Comparison of ENCODE assay signal across 8 cellular contexts in the genomic region with DNA sequence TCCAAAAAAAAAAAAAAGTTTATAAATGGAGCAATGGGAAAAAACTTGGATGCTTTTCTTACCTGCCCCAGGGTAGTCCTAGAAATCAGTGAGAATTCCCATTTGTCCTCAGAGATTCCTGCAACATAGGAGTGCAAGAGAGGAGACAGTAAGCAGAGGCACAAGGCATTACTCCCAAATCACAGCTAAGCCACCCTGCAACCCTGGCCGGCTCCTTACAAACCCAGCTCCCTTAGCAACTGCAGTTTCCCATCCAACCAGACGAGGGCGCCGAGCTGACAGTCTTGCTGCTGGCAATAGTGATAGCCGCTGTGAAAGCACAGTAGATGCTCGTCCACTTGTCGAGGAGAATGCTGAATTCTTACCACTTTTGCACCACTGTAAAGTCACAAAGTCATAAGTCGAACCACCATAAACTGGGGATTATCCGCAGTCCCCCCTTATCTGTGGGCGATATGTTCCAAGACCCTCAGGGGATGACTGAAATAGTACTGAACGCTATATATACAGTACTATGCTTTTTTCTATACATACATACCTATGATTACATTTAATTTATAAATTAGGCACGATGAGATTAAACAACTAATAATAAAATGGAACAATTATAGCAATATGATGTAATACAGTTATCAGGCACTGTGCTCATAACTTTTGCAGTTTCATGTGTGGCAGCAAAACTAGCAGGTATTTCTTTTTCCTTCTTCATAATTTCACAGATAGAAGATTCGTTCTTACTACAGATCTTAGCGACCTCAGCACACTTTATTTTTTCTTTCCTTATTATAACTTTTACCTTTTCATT. TPM values are rescaled to one million over a fixed set of nuclear protein-coding genes. Genes with fewer than 3 reads are reported as not detected.
DNase-seq lines count a peak whose midpoint lies in the region; ATAC-seq and TF ChIP-seq lines count a peak whose summit lies in the region.

No MANE protein-coding gene starts in this region.

- no peak for TF ChIP-seq POLR2A in prostate gland (IDR thresholded peaks at IDR 0.05)
- no peak for TF ChIP-seq POLR2A in vagina (IDR thresholded peaks at IDR 0.05)

- 17% methylated on average over 14 of the region's 14 CpGs for WGBS in prostate gland

- ATAC-seq in GM18867 (IDR thresholded peaks at IDR 0.05; ENCODE audit: unreplicated experiment) (peak; percentile 62), Right ventricle myocardium superior (ENCODE audit: poor library complexity) (peak; percentile 84)

- H3K4me1 ChIP-seq in prostate gland (replicated peaks), result no peaks in the 10 kb centered on the region
- peaks cover 2% of the 10 kb centered on the region for H3K4me1 ChIP-seq in vagina

- H3K36me3 ChIP-seq in prostate gland, result no peaks in the 10 kb centered on the region
- H3K36me3 ChIP-seq in vagina, result no peaks in the 10 kb centered on the region

- TF ChIP-seq CTCF in prostate gland (IDR thresholded peaks at IDR 0.05) (peak; percentile 62 to 89 (median 83)), vagina (IDR thresholded peaks at IDR 0.05) (peak; percentile 74 to 88 (median 84))

- H3K27ac ChIP-seq in prostate gland, result no peak overlapping the region
- no peak overlapping the region for H3K27ac ChIP-seq in vagina

- peak; percentile 58 for DNase-seq in A172 (ENCODE audit: low spot score)
- DNase-seq in NCI-H1105 (lab: John Stamatoyannopoulos, UW), result peak; percentile 62
- DNase-seq in SKM-1 treated with dmso at 0.1 percent for 144 hours (lab: John Stamatoyannopoulos, UW; ENCODE audit: unreplicated experiment), result peak; percentile 63
- DNase-seq in activated naive CD4-positive, alpha-beta T cell treated with anti-CD3 and anti-CD28 coated beads, Interleukin-2, amount 50 U/mL, for 16 hours, result peak; percentile 86
- DNase-seq in Right ventricle myocardium superior, result peak; percentile 92
- peak; percentile 87 for DNase-seq in prostate gland (ENCODE audit: low spot score)
- no peak for DNase-seq in vagina (ENCODE audit: extremely low spot score in 2 of 2)

- no peaks in the 10 kb centered on the region for H3K27me3 ChIP-seq in prostate gland (replicated peaks; ENCODE audit: insufficient read depth)
- no peaks in the 10 kb centered on the region for H3K27me3 ChIP-seq in vagina

- intact Hi-C loops in Right ventricle myocardium superior (cut with DNase I), result loop anchor here (5.0 kb wide), 1 partner anchor 95 kb away; the partner anchor contains the start of gene FUCA1
- intact Hi-C loops in prostate gland (cut with DNase I), result loop anchor here (5.0 kb wide), 1 partner anchor 145 kb away; no protein-coding TSS in a partner anchor
- intact Hi-C loops in vagina (cut with DNase I), result no loop called here

- no peaks in the 10 kb centered on the region for H3K9me3 ChIP-seq in prostate gland
- no peaks in the 10 kb centered on the region for H3K9me3 ChIP-seq in vagina

- H3K4me3 ChIP-seq in prostate gland (no peak overlapping the region), vagina (no peak overlapping the region)

RNA-seq across cellular contexts. Expression of gene PITHD1, which starts 6.0 kb away (rescaled TPM):
- total RNA-seq in A172 (2014; rRNA removed; shearing (Covaris generic)), result 47.9 and 73.3 TPM in 2 replicates
- 43.8 TPM for total RNA-seq in Right ventricle myocardium superior
- total RNA-seq in prostate gland, result 10 to 100 TPM; 85.7 to 86.7 TPM
- 63.6 TPM for total RNA-seq in vagina

RNA-seq across cellular contexts. Expression of gene LYPLA2, which starts 18.7 kb away (rescaled TPM):
- 59.0 and 68.0 TPM in 2 replicates for total RNA-seq in A172 (2014; rRNA removed; shearing (Covaris generic))
- total RNA-seq in Right ventricle myocardium superior (26.8 TPM), prostate gland (10 to 100 TPM; 53.6 to 57.7 TPM), vagina (56.2 TPM)

RNA-seq across cellular contexts. Expression of gene GALE, which starts 28.3 kb away (rescaled TPM):
- 109 and 110 TPM in 2 replicates for total RNA-seq in A172 (2014; rRNA removed; shearing (Covaris generic))
- total RNA-seq in Right ventricle myocardium superior (5.3 TPM), prostate gland (10 to 100 TPM; 26.3 to 27.3 TPM), vagina (12.3 TPM)

RNA-seq across cellular contexts. Expression of gene ELOA, which starts 29.0 kb away (rescaled TPM):
- 28.1 and 29.4 TPM in 2 replicates for total RNA-seq in A172 (2014; rRNA removed; shearing (Covaris generic))
- total RNA-seq in Right ventricle myocardium superior (34.5 TPM), prostate gland (10 to 100 TPM; 35.7 to 42.1 TPM), vagina (25.5 TPM)

RNA-seq across cellular contexts. Expression of gene HMGCL, which starts 53.0 kb away (rescaled TPM):
- total RNA-seq in A172 (2014; rRNA removed; shearing (Covaris generic)), result 15.3 and 21.5 TPM in 2 replicates
- total RNA-seq in Right ventricle myocardium superior (34.3 TPM), prostate gland (10 to 100 TPM; 51.1 to 58.7 TPM), vagina (25.3 TPM)

Comparison
In these comparisons a context has a peak if more than half of its experiments do, and no peak if none do; other contexts are left out.
1. DNase-seq: peak in A172 (single experiment), NCI-H1105 (single experiment), SKM-1 treated with dmso at 0.1 percent for 144 hours (single experiment), activated naive CD4-positive, alpha-beta T cell treated with anti-CD3 and anti-CD28 coated beads, Interleukin-2, amount 50 U/mL, for 16 hours (single experiment), Right ventricle myocardium superior (single experiment) and prostate gland (single experiment); none in vagina (0 of 2).